ENCODE assay signal across 1 cellular context in genomic region chr19:10252707-10253106, GRCh38.
TF ChIP-seq lines count a peak whose summit lies in the region.

No MANE protein-coding gene starts in this region.

TF ChIP-seq in GM12878, 131 proteins besides CTCF, POLR2A, EP300 and RAD21:
- TF ChIP-seq GABPA (IDR thresholded peaks at IDR 0.05; ENCODE audit: low read depth) (no peak), KDM1A (IDR thresholded peaks at IDR 0.05; ENCODE audit: borderline replicate concordance) (no peak), FOS (IDR thresholded peaks at IDR 0.05; ENCODE audit: borderline replicate concordance, extremely low read depth, insufficient read length) (no peak), SMC3 (IDR thresholded peaks at IDR 0.05; ENCODE audit: borderline replicate concordance, low read length) (no peak), SKIL (IDR thresholded peaks at IDR 0.05; ENCODE audit: low read depth, poor library complexity, severe bottlenecking) (no peak), POLR2AphosphoS2 (IDR thresholded peaks at IDR 0.05; ENCODE audit: low read depth, low read length) (no peak), E2F8 (IDR thresholded peaks at IDR 0.05; ENCODE audit: low read depth, partially characterized antibody) (no peak), TCF3 (IDR thresholded peaks at IDR 0.05; ENCODE audit: borderline replicate concordance, insufficient read depth, low read depth, low read length) (no peak), RELA (IDR thresholded peaks at IDR 0.05; ENCODE audit: borderline replicate concordance, partially characterized antibody) (no peak), CEBPB (IDR thresholded peaks at IDR 0.05; ENCODE audit: borderline replicate concordance in 1 of 2, low read depth in 2 of 2, low read length in 2 of 2) (no peak), ELK1 (IDR thresholded peaks at IDR 0.05; ENCODE audit: low read depth, low read length) (no peak), SUPT20H (IDR thresholded peaks at IDR 0.05; ENCODE audit: borderline replicate concordance, control insufficient read depth, low read depth, low read length) (no peak), POU2F2 (IDR thresholded peaks at IDR 0.05; ENCODE audit: borderline replicate concordance, low read depth, low read length) (no peak), KLF5 (IDR thresholded peaks at IDR 0.05; ENCODE audit: partially characterized antibody) (no peak), NFYA (IDR thresholded peaks at IDR 0.05; ENCODE audit: borderline replicate concordance, low read depth, low read length) (no peak), CUX1 (IDR thresholded peaks at IDR 0.05; ENCODE audit: insufficient replicate concordance, low read depth, low read length) (no peak), TARDBP (IDR thresholded peaks at IDR 0.05; ENCODE audit: borderline replicate concordance) (no peak)
